1 cellular context compared by ENCODE assay signal in the genomic region with DNA sequence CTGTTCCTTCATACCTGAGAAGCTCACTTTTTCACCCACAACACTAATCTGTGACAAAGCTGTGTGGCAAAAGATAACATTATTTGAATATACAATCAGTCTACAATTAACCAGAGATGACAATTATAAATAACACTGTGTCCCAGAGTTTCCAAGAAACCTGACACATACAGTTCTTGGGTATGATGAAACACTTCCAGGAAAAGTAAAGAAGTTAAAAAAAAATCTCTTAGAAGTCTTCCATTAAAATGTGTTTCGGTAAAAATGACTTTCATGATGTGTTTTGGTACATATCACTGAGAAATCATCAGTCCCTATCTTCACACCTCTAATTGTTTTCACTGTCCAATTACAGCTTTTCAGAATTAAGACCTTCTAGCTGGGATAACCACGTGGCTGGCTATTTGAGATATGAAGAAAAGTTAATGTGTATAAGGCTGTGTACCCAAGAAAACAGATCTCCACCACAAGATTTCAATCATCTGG.
A peak's percentile ranks its signal among the peaks of the same experiment; 100 is the strongest.
TF ChIP-seq lines count a peak whose summit lies in the region.

No MANE protein-coding gene starts in this region.

TF ChIP-seq in K562, 482 proteins besides CTCF, POLR2A, EP300 and RAD21 (continued from another document and continues in another):
- TF ChIP-seq, protein P1, sequence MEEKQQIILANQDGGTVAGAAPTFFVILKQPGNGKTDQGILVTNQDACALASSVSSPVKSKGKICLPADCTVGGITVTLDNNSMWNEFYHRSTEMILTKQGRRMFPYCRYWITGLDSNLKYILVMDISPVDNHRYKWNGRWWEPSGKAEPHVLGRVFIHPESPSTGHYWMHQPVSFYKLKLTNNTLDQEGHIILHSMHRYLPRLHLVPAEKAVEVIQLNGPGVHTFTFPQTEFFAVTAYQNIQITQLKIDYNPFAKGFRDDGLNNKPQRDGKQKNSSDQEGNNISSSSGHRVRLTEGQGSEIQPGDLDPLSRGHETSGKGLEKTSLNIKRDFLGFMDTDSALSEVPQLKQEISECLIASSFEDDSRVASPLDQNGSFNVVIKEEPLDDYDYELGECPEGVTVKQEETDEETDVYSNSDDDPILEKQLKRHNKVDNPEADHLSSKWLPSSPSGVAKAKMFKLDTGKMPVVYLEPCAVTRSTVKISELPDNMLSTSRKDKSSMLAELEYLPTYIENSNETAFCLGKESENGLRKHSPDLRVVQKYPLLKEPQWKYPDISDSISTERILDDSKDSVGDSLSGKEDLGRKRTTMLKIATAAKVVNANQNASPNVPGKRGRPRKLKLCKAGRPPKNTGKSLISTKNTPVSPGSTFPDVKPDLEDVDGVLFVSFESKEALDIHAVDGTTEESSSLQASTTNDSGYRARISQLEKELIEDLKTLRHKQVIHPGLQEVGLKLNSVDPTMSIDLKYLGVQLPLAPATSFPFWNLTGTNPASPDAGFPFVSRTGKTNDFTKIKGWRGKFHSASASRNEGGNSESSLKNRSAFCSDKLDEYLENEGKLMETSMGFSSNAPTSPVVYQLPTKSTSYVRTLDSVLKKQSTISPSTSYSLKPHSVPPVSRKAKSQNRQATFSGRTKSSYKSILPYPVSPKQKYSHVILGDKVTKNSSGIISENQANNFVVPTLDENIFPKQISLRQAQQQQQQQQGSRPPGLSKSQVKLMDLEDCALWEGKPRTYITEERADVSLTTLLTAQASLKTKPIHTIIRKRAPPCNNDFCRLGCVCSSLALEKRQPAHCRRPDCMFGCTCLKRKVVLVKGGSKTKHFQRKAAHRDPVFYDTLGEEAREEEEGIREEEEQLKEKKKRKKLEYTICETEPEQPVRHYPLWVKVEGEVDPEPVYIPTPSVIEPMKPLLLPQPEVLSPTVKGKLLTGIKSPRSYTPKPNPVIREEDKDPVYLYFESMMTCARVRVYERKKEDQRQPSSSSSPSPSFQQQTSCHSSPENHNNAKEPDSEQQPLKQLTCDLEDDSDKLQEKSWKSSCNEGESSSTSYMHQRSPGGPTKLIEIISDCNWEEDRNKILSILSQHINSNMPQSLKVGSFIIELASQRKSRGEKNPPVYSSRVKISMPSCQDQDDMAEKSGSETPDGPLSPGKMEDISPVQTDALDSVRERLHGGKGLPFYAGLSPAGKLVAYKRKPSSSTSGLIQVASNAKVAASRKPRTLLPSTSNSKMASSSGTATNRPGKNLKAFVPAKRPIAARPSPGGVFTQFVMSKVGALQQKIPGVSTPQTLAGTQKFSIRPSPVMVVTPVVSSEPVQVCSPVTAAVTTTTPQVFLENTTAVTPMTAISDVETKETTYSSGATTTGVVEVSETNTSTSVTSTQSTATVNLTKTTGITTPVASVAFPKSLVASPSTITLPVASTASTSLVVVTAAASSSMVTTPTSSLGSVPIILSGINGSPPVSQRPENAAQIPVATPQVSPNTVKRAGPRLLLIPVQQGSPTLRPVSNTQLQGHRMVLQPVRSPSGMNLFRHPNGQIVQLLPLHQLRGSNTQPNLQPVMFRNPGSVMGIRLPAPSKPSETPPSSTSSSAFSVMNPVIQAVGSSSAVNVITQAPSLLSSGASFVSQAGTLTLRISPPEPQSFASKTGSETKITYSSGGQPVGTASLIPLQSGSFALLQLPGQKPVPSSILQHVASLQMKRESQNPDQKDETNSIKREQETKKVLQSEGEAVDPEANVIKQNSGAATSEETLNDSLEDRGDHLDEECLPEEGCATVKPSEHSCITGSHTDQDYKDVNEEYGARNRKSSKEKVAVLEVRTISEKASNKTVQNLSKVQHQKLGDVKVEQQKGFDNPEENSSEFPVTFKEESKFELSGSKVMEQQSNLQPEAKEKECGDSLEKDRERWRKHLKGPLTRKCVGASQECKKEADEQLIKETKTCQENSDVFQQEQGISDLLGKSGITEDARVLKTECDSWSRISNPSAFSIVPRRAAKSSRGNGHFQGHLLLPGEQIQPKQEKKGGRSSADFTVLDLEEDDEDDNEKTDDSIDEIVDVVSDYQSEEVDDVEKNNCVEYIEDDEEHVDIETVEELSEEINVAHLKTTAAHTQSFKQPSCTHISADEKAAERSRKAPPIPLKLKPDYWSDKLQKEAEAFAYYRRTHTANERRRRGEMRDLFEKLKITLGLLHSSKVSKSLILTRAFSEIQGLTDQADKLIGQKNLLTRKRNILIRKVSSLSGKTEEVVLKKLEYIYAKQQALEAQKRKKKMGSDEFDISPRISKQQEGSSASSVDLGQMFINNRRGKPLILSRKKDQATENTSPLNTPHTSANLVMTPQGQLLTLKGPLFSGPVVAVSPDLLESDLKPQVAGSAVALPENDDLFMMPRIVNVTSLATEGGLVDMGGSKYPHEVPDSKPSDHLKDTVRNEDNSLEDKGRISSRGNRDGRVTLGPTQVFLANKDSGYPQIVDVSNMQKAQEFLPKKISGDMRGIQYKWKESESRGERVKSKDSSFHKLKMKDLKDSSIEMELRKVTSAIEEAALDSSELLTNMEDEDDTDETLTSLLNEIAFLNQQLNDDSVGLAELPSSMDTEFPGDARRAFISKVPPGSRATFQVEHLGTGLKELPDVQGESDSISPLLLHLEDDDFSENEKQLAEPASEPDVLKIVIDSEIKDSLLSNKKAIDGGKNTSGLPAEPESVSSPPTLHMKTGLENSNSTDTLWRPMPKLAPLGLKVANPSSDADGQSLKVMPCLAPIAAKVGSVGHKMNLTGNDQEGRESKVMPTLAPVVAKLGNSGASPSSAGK (IDR thresholded peaks at IDR 0.05), result peak; percentile 88
- TF ChIP-seq TRIM24 (IDR thresholded peaks at IDR 0.05) (peak; percentile 42 to 88; a peak in 3 of 4 replicates), RBM15 (IDR thresholded peaks at IDR 0.05; ENCODE audit: insufficient read depth, low read length) (no peak), SAFB2 (IDR thresholded peaks at IDR 0.05; ENCODE audit: borderline replicate concordance, low read depth, low read length, severe bottlenecking) (no peak), HMGN3 (IDR thresholded peaks at IDR 0.05; ENCODE audit: borderline replicate concordance, extremely low read depth, insufficient read length, low read depth, low read length) (peak; percentile 43), POLR2AphosphoS5 (IDR thresholded peaks at IDR 0.05; ENCODE audit: control insufficient read depth, insufficient read depth, low read depth, low read length) (no peak), NR2F6 (CRISPR knock-in tag; IDR thresholded peaks at IDR 0.05) (no peak), MTA1 (IDR thresholded peaks at IDR 0.05; ENCODE audit: borderline replicate concordance) (peak; percentile 45; the same call in 1 of the 2 replicates), FOXA3 (CRISPR knock-in tag; conservative IDR thresholded peaks at IDR 0.05 in 1 of 2, IDR thresholded peaks at IDR 0.05 in 1 of 2) (peak in 1 of 2 experiments; percentile 46; a peak in 1 of 4 replicates), RAD51 (IDR thresholded peaks at IDR 0.05; ENCODE audit: borderline replicate concordance, low read depth) (peak; percentile 48; the same call in 1 of the 2 replicates), ETV1 (tag; conservative IDR thresholded peaks at IDR 0.05; ENCODE audit: low read depth) (0 out of 2 replicates have a peak, but pooled peaks have one; percentile 9), TGIF2 (CRISPR knock-in tag; IDR thresholded peaks at IDR 0.05) (no peak), FOXA1 (IDR thresholded peaks at IDR 0.05; ENCODE audit: borderline replicate concordance) (peak; percentile 6; the same call in 1 of the 2 replicates), C11orf30 (IDR thresholded peaks at IDR 0.05; ENCODE audit: low read depth) (peak; percentile 57; the same call in 1 of the 2 replicates), EGR1 (conservative IDR thresholded peaks at IDR 0.05) (peak; percentile 30; the same call in 1 of the 2 replicates), KLF1 (tag; IDR thresholded peaks at IDR 0.05) (no peak), ZNF445 (CRISPR knock-in tag; IDR thresholded peaks at IDR 0.05; ENCODE audit: low read depth) (0 out of 2 replicates have a peak, but pooled peaks have one; percentile 1), NFIC (IDR thresholded peaks at IDR 0.05) (no peak; the same call in 1 of the 2 replicates), POLR2H (tag; IDR thresholded peaks at IDR 0.05; ENCODE audit: low read depth) (peak; percentile 58), MAFG (tag; conservative IDR thresholded peaks at IDR 0.05) (0 out of 2 replicates have a peak, but pooled peaks have one; percentile 15), TAF9B (IDR thresholded peaks at IDR 0.05; ENCODE audit: partially characterized antibody) (peak; percentile 64), TAL1 (IDR thresholded peaks at IDR 0.05) (peak; percentile 72), NCOR1 (IDR thresholded peaks at IDR 0.05) (peak; percentile 78), JUN (IDR thresholded peaks at IDR 0.05; ENCODE audit: borderline replicate concordance, low read depth, low read length) (0 out of 2 replicates have a peak, but pooled peaks have one; percentile 41), JUN (CRISPR knock-in tag; IDR thresholded peaks at IDR 0.05; ENCODE audit: borderline replicate concordance) (no peak), L3MBTL2 (IDR thresholded peaks at IDR 0.05) (peak; percentile 96), HMG20B (CRISPR knock-in tag; IDR thresholded peaks at IDR 0.05) (no peak), TCF3 (CRISPR knock-in tag; IDR thresholded peaks at IDR 0.05) (peak; percentile 76)
- TF ChIP-seq, protein P2, sequence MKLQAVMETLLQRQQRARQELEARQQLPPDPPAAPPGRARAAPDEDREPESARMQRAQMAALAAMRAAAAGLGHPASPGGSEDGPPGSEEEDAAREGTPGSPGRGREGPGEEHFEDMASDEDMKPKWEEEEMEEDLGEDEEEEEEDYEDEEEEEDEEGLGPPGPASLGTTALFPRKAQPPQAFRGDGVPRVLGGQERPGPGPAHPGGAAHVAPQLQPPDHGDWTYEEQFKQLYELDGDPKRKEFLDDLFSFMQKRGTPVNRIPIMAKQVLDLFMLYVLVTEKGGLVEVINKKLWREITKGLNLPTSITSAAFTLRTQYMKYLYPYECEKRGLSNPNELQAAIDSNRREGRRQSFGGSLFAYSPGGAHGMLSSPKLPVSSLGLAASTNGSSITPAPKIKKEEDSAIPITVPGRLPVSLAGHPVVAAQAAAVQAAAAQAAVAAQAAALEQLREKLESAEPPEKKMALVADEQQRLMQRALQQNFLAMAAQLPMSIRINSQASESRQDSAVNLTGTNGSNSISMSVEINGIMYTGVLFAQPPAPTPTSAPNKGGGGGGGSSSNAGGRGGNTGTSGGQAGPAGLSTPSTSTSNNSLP (IDR thresholded peaks at IDR 0.05; ENCODE audit: borderline replicate concordance, low read depth, low read length), result peak; percentile 92
- TF ChIP-seq, protein P3, sequence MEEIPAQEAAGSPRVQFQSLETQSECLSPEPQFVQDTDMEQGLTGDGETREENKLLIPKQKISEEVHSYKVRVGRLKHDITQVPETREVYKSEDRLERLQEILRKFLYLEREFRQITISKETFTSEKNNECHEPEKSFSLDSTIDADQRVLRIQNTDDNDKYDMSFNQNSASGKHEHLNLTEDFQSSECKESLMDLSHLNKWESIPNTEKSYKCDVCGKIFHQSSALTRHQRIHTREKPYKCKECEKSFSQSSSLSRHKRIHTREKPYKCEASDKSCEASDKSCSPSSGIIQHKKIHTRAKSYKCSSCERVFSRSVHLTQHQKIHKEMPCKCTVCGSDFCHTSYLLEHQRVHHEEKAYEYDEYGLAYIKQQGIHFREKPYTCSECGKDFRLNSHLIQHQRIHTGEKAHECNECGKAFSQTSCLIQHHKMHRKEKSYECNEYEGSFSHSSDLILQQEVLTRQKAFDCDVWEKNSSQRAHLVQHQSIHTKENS (CRISPR knock-in tag; IDR thresholded peaks at IDR 0.05), result no peak
- TF ChIP-seq, protein P4, sequence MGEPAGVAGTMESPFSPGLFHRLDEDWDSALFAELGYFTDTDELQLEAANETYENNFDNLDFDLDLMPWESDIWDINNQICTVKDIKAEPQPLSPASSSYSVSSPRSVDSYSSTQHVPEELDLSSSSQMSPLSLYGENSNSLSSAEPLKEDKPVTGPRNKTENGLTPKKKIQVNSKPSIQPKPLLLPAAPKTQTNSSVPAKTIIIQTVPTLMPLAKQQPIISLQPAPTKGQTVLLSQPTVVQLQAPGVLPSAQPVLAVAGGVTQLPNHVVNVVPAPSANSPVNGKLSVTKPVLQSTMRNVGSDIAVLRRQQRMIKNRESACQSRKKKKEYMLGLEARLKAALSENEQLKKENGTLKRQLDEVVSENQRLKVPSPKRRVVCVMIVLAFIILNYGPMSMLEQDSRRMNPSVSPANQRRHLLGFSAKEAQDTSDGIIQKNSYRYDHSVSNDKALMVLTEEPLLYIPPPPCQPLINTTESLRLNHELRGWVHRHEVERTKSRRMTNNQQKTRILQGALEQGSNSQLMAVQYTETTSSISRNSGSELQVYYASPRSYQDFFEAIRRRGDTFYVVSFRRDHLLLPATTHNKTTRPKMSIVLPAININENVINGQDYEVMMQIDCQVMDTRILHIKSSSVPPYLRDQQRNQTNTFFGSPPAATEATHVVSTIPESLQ (CRISPR knock-in tag; IDR thresholded peaks at IDR 0.05), result no peak
- TF ChIP-seq, protein P5, sequence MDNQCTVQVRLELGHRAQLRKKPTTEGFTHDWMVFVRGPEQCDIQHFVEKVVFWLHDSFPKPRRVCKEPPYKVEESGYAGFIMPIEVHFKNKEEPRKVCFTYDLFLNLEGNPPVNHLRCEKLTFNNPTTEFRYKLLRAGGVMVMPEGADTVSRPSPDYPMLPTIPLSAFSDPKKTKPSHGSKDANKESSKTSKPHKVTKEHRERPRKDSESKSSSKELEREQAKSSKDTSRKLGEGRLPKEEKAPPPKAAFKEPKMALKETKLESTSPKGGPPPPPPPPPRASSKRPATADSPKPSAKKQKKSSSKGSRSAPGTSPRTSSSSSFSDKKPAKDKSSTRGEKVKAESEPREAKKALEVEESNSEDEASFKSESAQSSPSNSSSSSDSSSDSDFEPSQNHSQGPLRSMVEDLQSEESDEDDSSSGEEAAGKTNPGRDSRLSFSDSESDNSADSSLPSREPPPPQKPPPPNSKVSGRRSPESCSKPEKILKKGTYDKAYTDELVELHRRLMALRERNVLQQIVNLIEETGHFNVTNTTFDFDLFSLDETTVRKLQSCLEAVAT (IDR thresholded peaks at IDR 0.05), result no peak
- TF ChIP-seq, protein P6, sequence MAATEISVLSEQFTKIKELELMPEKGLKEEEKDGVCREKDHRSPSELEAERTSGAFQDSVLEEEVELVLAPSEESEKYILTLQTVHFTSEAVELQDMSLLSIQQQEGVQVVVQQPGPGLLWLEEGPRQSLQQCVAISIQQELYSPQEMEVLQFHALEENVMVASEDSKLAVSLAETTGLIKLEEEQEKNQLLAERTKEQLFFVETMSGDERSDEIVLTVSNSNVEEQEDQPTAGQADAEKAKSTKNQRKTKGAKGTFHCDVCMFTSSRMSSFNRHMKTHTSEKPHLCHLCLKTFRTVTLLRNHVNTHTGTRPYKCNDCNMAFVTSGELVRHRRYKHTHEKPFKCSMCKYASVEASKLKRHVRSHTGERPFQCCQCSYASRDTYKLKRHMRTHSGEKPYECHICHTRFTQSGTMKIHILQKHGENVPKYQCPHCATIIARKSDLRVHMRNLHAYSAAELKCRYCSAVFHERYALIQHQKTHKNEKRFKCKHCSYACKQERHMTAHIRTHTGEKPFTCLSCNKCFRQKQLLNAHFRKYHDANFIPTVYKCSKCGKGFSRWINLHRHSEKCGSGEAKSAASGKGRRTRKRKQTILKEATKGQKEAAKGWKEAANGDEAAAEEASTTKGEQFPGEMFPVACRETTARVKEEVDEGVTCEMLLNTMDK (IDR thresholded peaks at IDR 0.05; ENCODE audit: borderline replicate concordance, insufficient read depth, low read depth, low read length, poor library complexity, severe bottlenecking), result no peak
- TF ChIP-seq, protein P7, sequence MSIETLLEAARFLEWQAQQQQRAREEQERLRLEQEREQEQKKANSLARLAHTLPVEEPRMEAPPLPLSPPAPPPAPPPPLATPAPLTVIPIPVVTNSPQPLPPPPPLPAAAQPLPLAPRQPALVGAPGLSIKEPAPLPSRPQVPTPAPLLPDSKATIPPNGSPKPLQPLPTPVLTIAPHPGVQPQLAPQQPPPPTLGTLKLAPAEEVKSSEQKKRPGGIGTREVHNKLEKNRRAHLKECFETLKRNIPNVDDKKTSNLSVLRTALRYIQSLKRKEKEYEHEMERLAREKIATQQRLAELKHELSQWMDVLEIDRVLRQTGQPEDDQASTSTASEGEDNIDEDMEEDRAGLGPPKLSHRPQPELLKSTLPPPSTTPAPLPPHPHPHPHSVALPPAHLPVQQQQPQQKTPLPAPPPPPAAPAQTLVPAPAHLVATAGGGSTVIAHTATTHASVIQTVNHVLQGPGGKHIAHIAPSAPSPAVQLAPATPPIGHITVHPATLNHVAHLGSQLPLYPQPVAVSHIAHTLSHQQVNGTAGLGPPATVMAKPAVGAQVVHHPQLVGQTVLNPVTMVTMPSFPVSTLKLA (conservative IDR thresholded peaks at IDR 0.05), result peak; percentile 59 to 67
